Comparison of ENCODE assay signal across 8 cellular contexts in the genomic region with DNA sequence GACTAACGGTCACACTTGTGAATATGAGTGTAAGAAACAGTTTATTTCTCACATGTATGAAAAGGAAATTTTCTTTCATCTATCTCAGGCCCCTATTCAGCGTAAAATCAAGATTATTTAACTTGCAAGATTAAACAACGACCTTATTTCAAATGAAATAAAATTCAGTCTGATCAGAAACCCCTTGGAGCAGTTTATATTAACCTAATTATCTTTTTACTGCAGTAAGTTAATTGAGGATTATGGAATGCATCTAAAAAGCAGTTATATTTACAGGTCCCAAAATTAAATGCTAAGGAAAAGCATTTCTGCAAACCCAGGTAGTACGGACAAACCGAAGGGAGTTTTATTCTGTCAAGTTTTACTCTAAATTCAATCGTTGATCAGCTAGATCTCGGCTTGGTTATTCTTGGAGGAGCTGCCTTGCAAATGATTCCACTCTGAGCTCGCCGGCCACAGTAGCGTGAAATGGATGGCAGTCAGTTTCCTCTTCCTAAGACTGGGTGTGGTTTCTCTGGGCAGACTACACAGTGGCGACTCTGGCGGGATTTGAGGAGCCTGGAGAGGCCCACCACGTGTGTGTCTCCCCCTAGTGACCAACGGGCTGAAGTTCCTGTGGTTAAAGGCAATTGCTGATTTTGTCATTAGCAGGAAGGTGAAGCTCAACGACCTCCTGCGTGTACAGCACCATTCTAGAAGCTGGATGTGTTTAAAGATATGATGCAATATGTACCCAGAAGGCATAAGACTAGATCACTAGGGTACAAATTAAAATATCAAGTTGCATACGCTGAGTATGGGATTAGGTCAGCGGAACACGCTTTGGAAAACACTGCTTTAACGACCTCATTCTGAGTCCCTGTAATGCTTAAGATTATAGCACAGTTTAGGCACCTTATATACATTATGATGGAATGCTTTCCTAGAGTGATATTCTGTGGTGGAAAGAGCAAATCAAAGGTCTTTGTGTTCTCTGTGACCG. TPM values are rescaled to one million over a fixed set of nuclear protein-coding genes. Genes with fewer than 3 reads are reported as not detected.
DNase-seq lines count a peak whose midpoint lies in the region; ATAC-seq and TF ChIP-seq lines count a peak whose summit lies in the region.

No MANE protein-coding gene starts in this region.

- H3K4me3 ChIP-seq in BJ (ENCODE audit: low read depth, low read length) = peak overlapping the region; percentile 62

- POLR2A ChIA-PET in BJ (lab: Charles Lee) = interaction anchor here (0.6 kb wide), 1 partner anchor 303 kb away, joined by 3 read pairs; no protein-coding TSS in a partner anchor

- peak; percentile 95 for TF ChIP-seq CTCF in BJ (IDR thresholded peaks at IDR 0.05; ENCODE audit: insufficient read depth, low read depth, low read length)

- DNase-seq in BJ (ENCODE audit: low read depth) = peak; percentile 80
- peak; percentile 89 for DNase-seq in NCI-H446 treated with DMSO at 0.1 percent for 48 hours (lab: John Stamatoyannopoulos, UW)
- DNase-seq in activated CD4-positive, alpha-beta T cell treated with anti-CD3 and anti-CD28 coated beads for 4 hours = peak; percentile 65 to 67
- peak; percentile 96 for DNase-seq in dedifferentiated amniotic fluid mesenchymal stem cell (ENCODE audit: extremely low spot score)
- DNase-seq in left lobe of liver (ENCODE audit: low spot score) = peak; percentile 87
- peak; percentile 56 for DNase-seq in stimulated activated CD4-positive, alpha-beta T cell treated with anti-CD3 and anti-CD28 coated beads, Interleukin-2, amount 100 ng/mL, for 4 hours (ENCODE audit: low read depth)

- CTCF ChIA-PET in BJ (lab: Yijun Ruan, JAX) = interaction anchor here (0.6 to 8.8 kb wide), 42 partner anchors 9 to 431 kb away, joined by 3 to 175 read pairs (median 6); a partner anchor contains a TSS

- no peaks in the 10 kb centered on the region for H3K27me3 ChIP-seq in BJ (ENCODE audit: control insufficient read depth, insufficient read depth, low read length)

- H3K36me3 ChIP-seq in BJ (ENCODE audit: control insufficient read depth, insufficient read depth, low read length) = no peaks in the 10 kb centered on the region

- peak; percentile 84 for ATAC-seq in GM19043 (IDR thresholded peaks at IDR 0.05; ENCODE audit: low read depth, unreplicated experiment)
- peak; percentile 86 for ATAC-seq in HG03378 (IDR thresholded peaks at IDR 0.05; ENCODE audit: unreplicated experiment)
- ATAC-seq in left lobe of liver = peak; percentile 98

RNA-seq across cellular contexts. Expression of a gene that starts 36.4 kb away (rescaled TPM):
- 30.4 and 51.6 TPM in 2 replicates for polyA plus RNA-seq in BJ (2011; rRNA removed)
- polyA minus RNA-seq in BJ (2011; rRNA and poly(A)+ RNA removed) = 15.3 and 22.7 TPM in 2 replicates
- total RNA-seq in left lobe of liver = 16.4 TPM

RNA-seq across cellular contexts. Expression of a gene that starts 36.6 kb away (rescaled TPM):
- polyA plus RNA-seq in BJ (2011; rRNA removed) = 1.5 and 2.8 TPM in 2 replicates
- 0.15 and 0.52 TPM in 2 replicates for polyA minus RNA-seq in BJ (2011; rRNA and poly(A)+ RNA removed)
- 1.8 TPM for total RNA-seq in left lobe of liver

Comparison
In these comparisons a context has a peak if more than half of its experiments do, and no peak if none do; other contexts are left out.
1. Peak in every context shown above with its lines: DNase-seq, ATAC-seq and H3K4me3 ChIP-seq.